In genomic region chr15:25239471-25240345, GRCh38 we compare ENCODE assay signal across 19 cellular contexts.
DNase-seq lines count a peak whose midpoint lies in the region; ATAC-seq, FAIRE-seq and TF ChIP-seq lines count a peak whose summit lies in the region.
"Had no signal": no experiment of that assay in that cellular context is flagged by ENCODE, and none has a peak within 500 bp of the region (broad histone marks: within the 10 kb centered on the region; RNA-seq: fewer than 3 reads in every experiment).

No MANE protein-coding gene starts in this region.

- no peaks in the 10 kb centered on the region for H3K36me3 Mint-ChIP-seq in activated CD8-positive, alpha-beta memory T cell treated with anti-CD3 and anti-CD28 coated beads, Interleukin-2, amount 10 ng/mL, durations not matched to agents 7 days and 5 days
- no peaks in the 10 kb centered on the region for H3K36me3 Mint-ChIP-seq in endodermal cell (ENCODE audit: low read depth)
- no peaks in the 10 kb centered on the region for H3K36me3 Mint-ChIP-seq in activated CD8-positive, alpha-beta T cell treated with anti-CD3 and anti-CD28 coated beads, Interleukin-2, amount 10 ng/mL, durations not matched to agents 7 days and 5 days (ENCODE audit: low read depth)
- H3K36me3 Mint-ChIP-seq: CD4-positive, alpha-beta memory T cell had no signal

- TF ChIP-seq CTCF in right lobe of liver (IDR thresholded peaks at IDR 0.05): no peak
- TF ChIP-seq CTCF in HepG2 (CRISPR knock-in tag; IDR thresholded peaks at IDR 0.05): no peak
- no peak for TF ChIP-seq CTCF in psoas muscle (IDR thresholded peaks at IDR 0.05)
- TF ChIP-seq CTCF in endodermal cell (conservative IDR thresholded peaks at IDR 0.05): no peak
- TF ChIP-seq CTCF in PC-9 (conservative IDR thresholded peaks at IDR 0.05): no peak

- H4K20me1 ChIP-seq in HepG2 (ENCODE audit: insufficient read depth, low read length) (no peaks in the 10 kb centered on the region), PC-9 (ENCODE audit: insufficient read depth) (no peaks in the 10 kb centered on the region)

- H3K27me3 ChIP-seq in right lobe of liver (no peaks in the 10 kb centered on the region), HepG2 (ENCODE audit: control insufficient read depth in 1 of 2, insufficient read depth in 2 of 2, low read length in 2 of 2) (no peaks in the 10 kb centered on the region), psoas muscle (ENCODE audit: insufficient read depth in 3 of 3, low read length in 2 of 3) (no peaks in the 10 kb centered on the region), endodermal cell (ENCODE audit: control insufficient read depth, insufficient read depth, low read length, poor library complexity, severe bottlenecking) (no peaks in the 10 kb centered on the region), PC-9 (ENCODE audit: insufficient read depth, low read depth) (no peaks in the 10 kb centered on the region)
- H3K27me3 ChIP-seq: BE2C, MG63 had no signal

- no peaks in the 10 kb centered on the region for H3K4me1 Mint-ChIP-seq in activated CD8-positive, alpha-beta memory T cell treated with anti-CD3 and anti-CD28 coated beads, Interleukin-2, amount 10 ng/mL, durations not matched to agents 7 days and 5 days
- no peaks in the 10 kb centered on the region for H3K4me1 Mint-ChIP-seq in endodermal cell
- no peaks in the 10 kb centered on the region for H3K4me1 Mint-ChIP-seq in activated CD8-positive, alpha-beta T cell treated with anti-CD3 and anti-CD28 coated beads, Interleukin-2, amount 10 ng/mL, durations not matched to agents 7 days and 5 days (ENCODE audit: low read depth)
- H3K4me1 Mint-ChIP-seq: CD4-positive, alpha-beta memory T cell had no signal

- no peak overlapping the region for H3K4me3 ChIP-seq in right lobe of liver
- no peak overlapping the region for H3K4me3 ChIP-seq in HepG2 (replicated peaks in 1 of 3; ENCODE audit: insufficient read depth in 1 of 3, low read depth in 2 of 3, low read length in 3 of 3)
- H3K4me3 ChIP-seq in psoas muscle: no peak overlapping the region
- H3K4me3 ChIP-seq in endodermal cell (ENCODE audit: low read length): no peak overlapping the region
- H3K4me3 ChIP-seq in PC-9: no peak overlapping the region
- H3K4me3 ChIP-seq: MG63 had no signal

- POLR2A ChIA-PET in HepG2 (lab: Yijun Ruan, JAX): no interaction called here
- POLR2A ChIA-PET in PC-9 (lab: Charles Lee; ENCODE audit: unreplicated experiment): no interaction called here
- POLR2A ChIA-PET in activated CD8-positive, alpha-beta T cell treated with anti-CD3 and anti-CD28 coated beads, Interleukin-2, amount 10 ng/mL, durations not matched to agents 7 days and 5 days (lab: Charles Lee): no interaction called here

- FAIRE-seq in HepG2 (lab: Jason Lieb, UNC): no peak

- DNase-seq in activated CD8-positive, alpha-beta memory T cell treated with anti-CD3 and anti-CD28 coated beads for 24 hours: peak; percentile 33
- no peak for DNase-seq in activated CD8-positive, alpha-beta memory T cell treated with anti-CD3 and anti-CD28 coated beads, Interleukin-2, amount 10 ng/mL, durations not matched to agents 7 days and 5 days
- DNase-seq in right lobe of liver: peak; percentile 6 to 34 (median 30)
- no peak for DNase-seq in HepG2 (ENCODE audit: low spot score)
- DNase-seq in psoas muscle: peak; percentile 1 to 29
- DNase-seq in endodermal cell: no peak
- DNase-seq in PC-9: no peak
- DNase-seq in activated CD8-positive, alpha-beta T cell treated with anti-CD3 and anti-CD28 coated beads, Interleukin-2, amount 10 ng/mL, durations not matched to agents 7 days and 5 days: no peak
- DNase-seq: 8988T, Calu3, H7, IMR-90, Karpas-422, MG63, NCI-H1092 treated with DMSO at 0.1 percent for 48 hours, NCI-H2081 treated with DMSO at 0.1 percent for 48 hours, NCI-H510A treated with DMSO at 0.1 percent for 48 hours had no signal

- WGBS in right lobe of liver (ENCODE audit: insufficient coverage, low coverage, low lambda C conversion rate, missing lambda C conversion rate): 83% methylated on average over 2 of the region's 9 CpGs
- 23% methylated on average over 2 of the region's 9 CpGs for WGBS in HepG2 (ENCODE audit: low lambda C conversion rate)
- WGBS in psoas muscle, 3 donors: 73 to 83% (median 79%) methylated on average over 9 of the region's 9 CpGs
- WGBS in endodermal cell (ENCODE audit: insufficient coverage in 1 of 2, insufficient read length in 1 of 2), 2 experiments: 72 to 81% methylated on average over 6 to 9 of the region's 9 CpGs

- H2AFZ ChIP-seq in HepG2 (ENCODE audit: low read length): no peak overlapping the region
- no peak overlapping the region for H2AFZ ChIP-seq in PC-9

- intact Hi-C loops in right lobe of liver (cut with DNase I) (no loop called here), HepG2 (cut with micrococcal nuclease; ENCODE audit: unreplicated experiment) (no loop called here), psoas muscle (cut with DNase I) (no loop called here), PC-9 (cut with micrococcal nuclease; ENCODE audit: unreplicated experiment) (no loop called here)

- peaks cover 7% of the 10 kb centered on the region for H3K9me3 Mint-ChIP-seq in activated CD8-positive, alpha-beta memory T cell treated with anti-CD3 and anti-CD28 coated beads, Interleukin-2, amount 10 ng/mL, durations not matched to agents 7 days and 5 days (ENCODE audit: low read depth)
- peaks cover 91% of the 10 kb centered on the region for H3K9me3 Mint-ChIP-seq in endodermal cell
- H3K9me3 Mint-ChIP-seq in activated CD8-positive, alpha-beta T cell treated with anti-CD3 and anti-CD28 coated beads, Interleukin-2, amount 10 ng/mL, durations not matched to agents 7 days and 5 days (ENCODE audit: insufficient read depth): peaks cover 7% of the 10 kb centered on the region

- in situ Hi-C loops in HepG2 (cut with HindIII; ENCODE audit: extremely low pct_ligation_motif_present, low pct_unique_long_range_greater_than_20kb): no loop called here

- no peaks in the 10 kb centered on the region for H3F3A ChIP-seq in PC-9 (ENCODE audit: insufficient read depth, low read depth)

- no TSS peak for BruUV-seq in HepG2 (replicated peaks; lab: Mats Ljungman, UMichigan)
- BruUV-seq in PC-9 (replicated peaks; lab: Mats Ljungman, UMichigan): no TSS peak

- CTCF ChIA-PET in activated CD8-positive, alpha-beta memory T cell treated with anti-CD3 and anti-CD28 coated beads, Interleukin-2, amount 10 ng/mL, durations not matched to agents 7 days and 5 days (lab: Charles Lee): no interaction called here
- CTCF ChIA-PET in HepG2 (lab: Yijun Ruan, JAX; ENCODE audit: low intra/inter-chr PET ratio, low total read pairs) (no interaction called here), PC-9 (lab: Charles Lee) (no interaction called here)
- CTCF ChIA-PET in activated CD8-positive, alpha-beta T cell treated with anti-CD3 and anti-CD28 coated beads, Interleukin-2, amount 10 ng/mL, durations not matched to agents 7 days and 5 days (lab: Charles Lee): no interaction called here

- ATAC-seq in activated CD8-positive, alpha-beta memory T cell treated with anti-CD3 and anti-CD28 coated beads, Interleukin-2, amount 10 ng/mL, durations not matched to agents 7 days and 5 days: no peak
- ATAC-seq in right lobe of liver: no peak
- no peak for ATAC-seq in HepG2
- ATAC-seq in psoas muscle: no peak
- ATAC-seq in activated CD8-positive, alpha-beta T cell treated with anti-CD3 and anti-CD28 coated beads, Interleukin-2, amount 10 ng/mL, durations not matched to agents 7 days and 5 days: no peak

- H3K27me3 Mint-ChIP-seq in activated CD8-positive, alpha-beta memory T cell treated with anti-CD3 and anti-CD28 coated beads, Interleukin-2, amount 10 ng/mL, durations not matched to agents 7 days and 5 days: no peaks in the 10 kb centered on the region
- H3K27me3 Mint-ChIP-seq in endodermal cell (ENCODE audit: insufficient read depth): no peaks in the 10 kb centered on the region
- no peaks in the 10 kb centered on the region for H3K27me3 Mint-ChIP-seq in activated CD8-positive, alpha-beta T cell treated with anti-CD3 and anti-CD28 coated beads, Interleukin-2, amount 10 ng/mL, durations not matched to agents 7 days and 5 days (ENCODE audit: low read depth)
- H3K27me3 Mint-ChIP-seq: CD4-positive, alpha-beta memory T cell had no signal

- H3K4me1 ChIP-seq in right lobe of liver (no peaks in the 10 kb centered on the region), HepG2 (ENCODE audit: insufficient read depth, low read length) (no peaks in the 10 kb centered on the region), psoas muscle (no peaks in the 10 kb centered on the region), endodermal cell (ENCODE audit: control insufficient read depth, insufficient read depth, low read length) (no peaks in the 10 kb centered on the region), PC-9 (replicated peaks; ENCODE audit: insufficient read depth) (no peaks in the 10 kb centered on the region)
- H3K4me1 ChIP-seq: BE2C had no signal

- H3K9me2 ChIP-seq in PC-9 (ENCODE audit: insufficient read depth): no peaks in the 10 kb centered on the region

- H3K79me2 ChIP-seq in HepG2 (ENCODE audit: insufficient read depth, low read length) (no peaks in the 10 kb centered on the region), PC-9 (ENCODE audit: low read depth) (no peaks in the 10 kb centered on the region)

- H3K27ac ChIP-seq in right lobe of liver (no peak overlapping the region), HepG2 (ENCODE audit: extremely low read length, insufficient read depth, low read length) (no peak overlapping the region), psoas muscle (no peak overlapping the region), endodermal cell (ENCODE audit: low read depth, low read length) (no peak overlapping the region), PC-9 (no peak overlapping the region)

- no peak for TF ChIP-seq RAD21 in HepG2 (CRISPR knock-in tag; IDR thresholded peaks at IDR 0.05)

- H3K4me2 ChIP-seq in HepG2 (ENCODE audit: low read depth, low read length) (no peak overlapping the region), PC-9 (no peak overlapping the region)

- H3K9ac ChIP-seq in HepG2 (ENCODE audit: insufficient read depth, low read depth, low read length) (no peak overlapping the region), endodermal cell (ENCODE audit: extremely low read depth, low read length, poor library complexity, severe bottlenecking) (no peak overlapping the region)

- no peak overlapping the region for H3K27ac Mint-ChIP-seq in activated CD8-positive, alpha-beta memory T cell treated with anti-CD3 and anti-CD28 coated beads, Interleukin-2, amount 10 ng/mL, durations not matched to agents 7 days and 5 days
- H3K27ac Mint-ChIP-seq in endodermal cell: no peak overlapping the region
- no peak overlapping the region for H3K27ac Mint-ChIP-seq in activated CD8-positive, alpha-beta T cell treated with anti-CD3 and anti-CD28 coated beads, Interleukin-2, amount 10 ng/mL, durations not matched to agents 7 days and 5 days
- H3K27ac Mint-ChIP-seq: CD4-positive, alpha-beta memory T cell had no signal

- no peak overlapping the region for H3K4me3 Mint-ChIP-seq in activated CD8-positive, alpha-beta memory T cell treated with anti-CD3 and anti-CD28 coated beads, Interleukin-2, amount 10 ng/mL, durations not matched to agents 7 days and 5 days
- H3K4me3 Mint-ChIP-seq in endodermal cell: no peak overlapping the region
- H3K4me3 Mint-ChIP-seq in activated CD8-positive, alpha-beta T cell treated with anti-CD3 and anti-CD28 coated beads, Interleukin-2, amount 10 ng/mL, durations not matched to agents 7 days and 5 days: no peak overlapping the region
- H3K4me3 Mint-ChIP-seq: CD4-positive, alpha-beta memory T cell had no signal

- H3K9me3 ChIP-seq in right lobe of liver (no peaks in the 10 kb centered on the region), HepG2 (ENCODE audit: low read length) (peaks cover 97% of the 10 kb centered on the region), psoas muscle (no peaks in the 10 kb centered on the region), endodermal cell (ENCODE audit: control insufficient read depth, low read length) (no peaks in the 10 kb centered on the region), PC-9 (ENCODE audit: insufficient read depth, low read depth) (no peaks in the 10 kb centered on the region)
- H3K9me3 ChIP-seq: MG63 had no signal

- no peak for TF ChIP-seq EP300 in HepG2 (IDR thresholded peaks at IDR 0.05; ENCODE audit: low read depth in 2 of 2, low read length in 2 of 2)
- TF ChIP-seq EP300 in HepG2 (CRISPR knock-in tag; IDR thresholded peaks at IDR 0.05; ENCODE audit: borderline replicate concordance): no peak

- TF ChIP-seq POLR2A in right lobe of liver (IDR thresholded peaks at IDR 0.05) (no peak), HepG2 (IDR thresholded peaks at IDR 0.05; ENCODE audit: insufficient read depth in 1 of 2, low read depth in 2 of 2, low read length in 2 of 2) (no peak)

- H3K36me3 ChIP-seq in right lobe of liver (no peaks in the 10 kb centered on the region), HepG2 (replicated peaks in 1 of 2; ENCODE audit: control insufficient read depth in 1 of 2, insufficient read depth in 2 of 2, low read length in 2 of 2) (no peaks in the 10 kb centered on the region), psoas muscle (ENCODE audit: insufficient read depth in 1 of 2, low read depth in 1 of 2) (no peaks in the 10 kb centered on the region), endodermal cell (ENCODE audit: control insufficient read depth, insufficient read depth, low read length) (no peaks in the 10 kb centered on the region), PC-9 (ENCODE audit: low read depth) (no peaks in the 10 kb centered on the region)
- H3K36me3 ChIP-seq: BE2C, MG63 had no signal

Comparison
In these comparisons a context has a peak if more than half of its experiments do, and no peak if none do; other contexts are left out.
1. DNase-seq: peak in activated CD8-positive, alpha-beta memory T cell treated with anti-CD3 and anti-CD28 coated beads for 24 hours (single experiment), right lobe of liver (3 of 3) and psoas muscle (2 of 2); none in activated CD8-positive, alpha-beta memory T cell treated with anti-CD3 and anti-CD28 coated beads, Interleukin-2, amount 10 ng/mL, durations not matched to agents 7 days and 5 days (single experiment), HepG2 (single experiment), endodermal cell (single experiment), PC-9 (0 of 2) and activated CD8-positive, alpha-beta T cell treated with anti-CD3 and anti-CD28 coated beads, Interleukin-2, amount 10 ng/mL, durations not matched to agents 7 days and 5 days (single experiment).